ENCODE assay signal across 9 cellular contexts in genomic region chr3:55484741-55485207, GRCh38. TPM values are rescaled to one million over a fixed set of nuclear protein-coding genes. Genes with fewer than 3 reads are reported as not detected.
DNase-seq lines count a peak whose midpoint lies in the region; ATAC-seq and TF ChIP-seq lines count a peak whose summit lies in the region.
"Had no signal": no experiment of that assay in that cellular context is flagged by ENCODE, and none has a peak within 500 bp of the region (broad histone marks: within the 10 kb centered on the region; RNA-seq: fewer than 3 reads in every experiment).

No MANE protein-coding gene starts in this region.

- no peak overlapping the region for H3K27ac ChIP-seq in HUES48 (ENCODE audit: low read depth, low read length)
- no peak overlapping the region for H3K27ac ChIP-seq in mammary epithelial cell (ENCODE audit: insufficient read depth, low read depth, low read length)
- H3K27ac ChIP-seq in suprapubic skin = no peak overlapping the region

- H3K9me3 ChIP-seq in HUES48 (ENCODE audit: control insufficient read depth, insufficient read depth, low read length) (no peaks in the 10 kb centered on the region), mammary epithelial cell (replicated peaks; ENCODE audit: insufficient read depth, low read length) (no peaks in the 10 kb centered on the region), suprapubic skin (no peaks in the 10 kb centered on the region)

- H3K4me3 ChIP-seq in HUES48 (ENCODE audit: low read depth, low read length) = peak overlapping the region; percentile 68
- H3K4me3 ChIP-seq in mammary epithelial cell (replicated peaks in 1 of 3; ENCODE audit: insufficient read depth in 1 of 3, low read depth in 2 of 3, low read length in 3 of 3) = peak overlapping the region in 2 of 3 experiments; percentile 44 to 80
- H3K4me3 ChIP-seq in suprapubic skin = peak overlapping the region; percentile 88

- TF ChIP-seq EP300 in suprapubic skin (IDR thresholded peaks at IDR 0.05) = no peak

- 20% methylated on average over 7 of the region's 17 CpGs for WGBS in mammary epithelial cell (ENCODE audit: low coverage, missing lambda C conversion rate)
- WGBS in suprapubic skin = 26% methylated on average over 14 of the region's 17 CpGs

- in situ Hi-C loops in mammary epithelial cell (cut with MboI; ENCODE audit: low sequenced_read_pairs in 2 of 2) = loop anchor here (5.0 to 25.0 kb wide), 7 partner anchors 128 to 597 kb away; no protein-coding TSS in a partner anchor

- POLR2A ChIA-PET in activated CD4-positive, alpha-beta memory T cell treated with anti-CD3 and anti-CD28 coated beads, Interleukin-2, amount 10 ng/mL, durations not matched to agents 7 days and 5 days (lab: Charles Lee) = no interaction called here

- intact Hi-C loops in mammary epithelial cell (cut with micrococcal nuclease) = loop anchor here (1.0 to 5.0 kb wide), 8 partner anchors 50 to 1057 kb away; no protein-coding TSS in a partner anchor
- intact Hi-C loops in left colon (cut with DNase I, micrococcal nuclease) = loop anchor here in 1 of 2 donors (10.0 kb wide), 2 partner anchors 240 to 760 kb away; no protein-coding TSS in a partner anchor

- H3K27me3 ChIP-seq in HUES48 (ENCODE audit: control insufficient read depth, insufficient read depth, low read length) (peaks cover 91% of the 10 kb centered on the region), mammary epithelial cell (ENCODE audit: insufficient read depth, low read length) (no peaks in the 10 kb centered on the region), suprapubic skin (peaks cover 52% of the 10 kb centered on the region)

- peaks cover 87% of the 10 kb centered on the region for H3K27me3 Mint-ChIP-seq in activated CD4-positive, alpha-beta memory T cell treated with anti-CD3 and anti-CD28 coated beads, Interleukin-2, amount 10 ng/mL, durations not matched to agents 7 days and 5 days

- H3K36me3 ChIP-seq in HUES48 (ENCODE audit: control insufficient read depth, insufficient read depth, low read length) = no peaks in the 10 kb centered on the region
- H3K36me3 ChIP-seq in mammary epithelial cell (ENCODE audit: insufficient read depth, low read length) = no peaks in the 10 kb centered on the region
- H3K36me3 ChIP-seq in suprapubic skin = no peaks in the 10 kb centered on the region

- H3K9ac ChIP-seq in HUES48 (ENCODE audit: low read depth, low read length) (no peak overlapping the region), mammary epithelial cell (ENCODE audit: insufficient read depth, low read length) (no peak overlapping the region)

- H3K4me1 ChIP-seq in HUES48 (ENCODE audit: control insufficient read depth, insufficient read depth, low read length) (peaks cover 29% of the 10 kb centered on the region), mammary epithelial cell (ENCODE audit: insufficient read depth, low read length) (peaks cover 33% of the 10 kb centered on the region), suprapubic skin (peaks cover 68% of the 10 kb centered on the region)

- DNase-seq in mammary epithelial cell (no peak), left colon (no peak), suprapubic skin (ENCODE audit: low spot score in 2 of 2) (no peak), NCI-H82 (lab: John Stamatoyannopoulos, UW) (no peak), epidermal melanocyte (ENCODE audit: insufficient read length, low spot score) (no peak)
- no peak for DNase-seq in activated CD4-positive, alpha-beta T cell treated with anti-CD3 and anti-CD28 coated beads, Interleukin-2, amount 50 U/mL, for 48 hours
- no peak for DNase-seq in activated CD4-positive, alpha-beta memory T cell treated with anti-CD3 and anti-CD28 coated beads, Interleukin-2, amount 10 ng/mL, durations not matched to agents 7 days and 5 days

- H2AFZ ChIP-seq in mammary epithelial cell (ENCODE audit: low read depth, low read length) = peak overlapping the region; percentile 85

- H3K9me3 Mint-ChIP-seq in activated CD4-positive, alpha-beta memory T cell treated with anti-CD3 and anti-CD28 coated beads, Interleukin-2, amount 10 ng/mL, durations not matched to agents 7 days and 5 days = no peaks in the 10 kb centered on the region
- H3K9me3 Mint-ChIP-seq: T-cell had no signal

- no peaks in the 10 kb centered on the region for H4K20me1 ChIP-seq in mammary epithelial cell (ENCODE audit: insufficient read depth, low read length)

- CTCF ChIA-PET in mammary epithelial cell (lab: Charles Lee; ENCODE audit: low non-redundant PET) = interaction anchor here (0.7 kb wide), 1 partner anchor 238 kb away, joined by 4 read pairs; no protein-coding TSS in a partner anchor
- CTCF ChIA-PET in activated CD4-positive, alpha-beta memory T cell treated with anti-CD3 and anti-CD28 coated beads, Interleukin-2, amount 10 ng/mL, durations not matched to agents 7 days and 5 days (lab: Charles Lee) = no interaction called here

- H3K4me2 ChIP-seq in mammary epithelial cell (ENCODE audit: insufficient read depth, low read depth, low read length) = peak overlapping the region; percentile 98

- no TSS peak for BruUV-seq in mammary epithelial cell (replicated peaks; lab: Mats Ljungman, UMichigan)

- no peaks in the 10 kb centered on the region for H3K36me3 Mint-ChIP-seq in activated CD4-positive, alpha-beta memory T cell treated with anti-CD3 and anti-CD28 coated beads, Interleukin-2, amount 10 ng/mL, durations not matched to agents 7 days and 5 days (ENCODE audit: low read depth)
- H3K36me3 Mint-ChIP-seq: T-cell had no signal

- no peak overlapping the region for H3K4me3 Mint-ChIP-seq in activated CD4-positive, alpha-beta memory T cell treated with anti-CD3 and anti-CD28 coated beads, Interleukin-2, amount 10 ng/mL, durations not matched to agents 7 days and 5 days

- no peak for TF ChIP-seq POLR2A in suprapubic skin (IDR thresholded peaks at IDR 0.05)

- H3K27ac Mint-ChIP-seq in activated CD4-positive, alpha-beta memory T cell treated with anti-CD3 and anti-CD28 coated beads, Interleukin-2, amount 10 ng/mL, durations not matched to agents 7 days and 5 days = no peak overlapping the region

- peak; percentile 10 for ATAC-seq in left colon

- TF ChIP-seq CTCF in mammary epithelial cell (conservative IDR thresholded peaks at IDR 0.05 in 1 of 2, IDR thresholded peaks at IDR 0.05 in 1 of 2; ENCODE audit: extremely low read depth in 1 of 2, insufficient read depth in 1 of 2, low read depth in 1 of 2, low read length in 2 of 2) (no peak), suprapubic skin (IDR thresholded peaks at IDR 0.05) (no peak)

- peaks cover 16% of the 10 kb centered on the region for H3K4me1 Mint-ChIP-seq in activated CD4-positive, alpha-beta memory T cell treated with anti-CD3 and anti-CD28 coated beads, Interleukin-2, amount 10 ng/mL, durations not matched to agents 7 days and 5 days

- dilution Hi-C loops in mammary epithelial cell (cut with HindIII; ENCODE audit: low sequenced_read_pairs) = loop anchor here (25.0 kb wide), 1 partner anchor 253 kb away; no protein-coding TSS in a partner anchor

- H3K79me2 ChIP-seq in mammary epithelial cell (ENCODE audit: insufficient read depth, low read length) = peaks cover 24% of the 10 kb centered on the region

RNA-seq across cellular contexts. Expression of gene WNT5A, which starts 2.3 kb away (rescaled TPM):
- 10 to 100 TPM in 1 of 2 donors, 1 to 10 TPM in 1; 7.2 to 19.7 TPM for total RNA-seq in mammary epithelial cell
- polyA plus RNA-seq in mammary epithelial cell = 6.8 TPM
- 11.0 TPM for polyA minus RNA-seq in mammary epithelial cell
- total RNA-seq in left colon = 1 to 10 TPM; 3.2 to 4.0 TPM
- 10 to 100 TPM in 1 of 4 donors, 1 to 10 TPM in 3; 8.9 to 13.9 (median 9.3) TPM for total RNA-seq in suprapubic skin
- total RNA-seq in activated CD4-positive, alpha-beta memory T cell treated with anti-CD3 and anti-CD28 coated beads, Interleukin-2, amount 10 ng/mL, durations not matched to agents 7 days and 5 days = not detected

Comparison
In these comparisons a context has a peak if more than half of its experiments do, and no peak if none do; other contexts are left out.
1. RNA of gene WNT5A, which starts 2.3 kb away (total RNA-seq): 7.2 to 19.7 TPM in mammary epithelial cell, 8.9 to 13.9 TPM in suprapubic skin and 3.2 to 4.0 TPM in left colon; not detected in activated CD4-positive, alpha-beta memory T cell treated with anti-CD3 and anti-CD28 coated beads, Interleukin-2, amount 10 ng/mL, durations not matched to agents 7 days and 5 days; every median in the first group is over 4 times any median in the second.
2. Peak in every context shown above with its lines, with median percentiles within 50 percentile points of each other: H3K4me3 ChIP-seq.